30 cellular contexts compared by ENCODE assay signal in genomic region chr14:56814468-56815074, GRCh38. TPM values are rescaled to one million over a fixed set of nuclear protein-coding genes. Genes with fewer than 3 reads are reported as not detected.
DNase-seq lines count a peak whose midpoint lies in the region; ATAC-seq and TF ChIP-seq lines count a peak whose summit lies in the region.
"Had no signal": no experiment of that assay in that cellular context is flagged by ENCODE, and none has a peak within 500 bp of the region (broad histone marks: within the 10 kb centered on the region; RNA-seq: fewer than 3 reads in every experiment).

No MANE protein-coding gene starts in this region.

- H3K4me3 ChIP-seq in GM23338, result peak overlapping the region; percentile 24
- H3K4me3 ChIP-seq in ectodermal cell (ENCODE audit: insufficient read depth, low read depth, low read length), result peak overlapping the region; percentile 4
- no peak overlapping the region for H3K4me3 ChIP-seq in neuronal stem cell (ENCODE audit: low read length in 2 of 2)
- no peak overlapping the region for H3K4me3 ChIP-seq in lower leg skin (ENCODE audit: low read depth, poor library complexity, severe bottlenecking)
- no peak overlapping the region for H3K4me3 ChIP-seq in right lobe of liver
- H3K4me3 ChIP-seq: esophagus muscularis mucosa, left lung had no signal

- H2AFZ ChIP-seq in GM23338, result no peak overlapping the region
- no peak overlapping the region for H2AFZ ChIP-seq in neuronal stem cell (ENCODE audit: low read length)

- H3K27ac ChIP-seq in GM23338 (ENCODE audit: low read depth), result no peak overlapping the region
- H3K27ac ChIP-seq in ectodermal cell (ENCODE audit: insufficient read depth, low read depth, low read length, poor library complexity, severe bottlenecking), result peak overlapping the region; percentile 9
- H3K27ac ChIP-seq in neuronal stem cell (replicated peaks; ENCODE audit: low read length), result no peak overlapping the region
- no peak overlapping the region for H3K27ac ChIP-seq in right lobe of liver
- H3K27ac ChIP-seq: esophagus muscularis mucosa, foreskin keratinocyte, HL-60, left lung had no signal

- no peak overlapping the region for H3K14ac ChIP-seq in neuronal stem cell (ENCODE audit: low read length)

- H2BK120ac ChIP-seq in neuronal stem cell (ENCODE audit: low read depth, low read length), result no peak overlapping the region

- H3K36me3 ChIP-seq in GM23338 (ENCODE audit: insufficient read depth) (no peaks in the 10 kb centered on the region), ectodermal cell (ENCODE audit: control insufficient read depth, insufficient read depth, low read length) (no peaks in the 10 kb centered on the region), neuronal stem cell (replicated peaks in 1 of 2; ENCODE audit: control insufficient read depth in 2 of 2, insufficient read depth in 2 of 2, low read length in 2 of 2) (no peaks in the 10 kb centered on the region), right lobe of liver (no peaks in the 10 kb centered on the region)
- H3K36me3 ChIP-seq: BE2C, esophagus muscularis mucosa, left lung had no signal

- H3K4me1 ChIP-seq in GM23338 (ENCODE audit: insufficient read depth), result peaks cover 71% of the 10 kb centered on the region
- peaks cover 28% of the 10 kb centered on the region for H3K4me1 ChIP-seq in ectodermal cell (ENCODE audit: control insufficient read depth, insufficient read depth, low read length)
- peaks cover 0 to 18% of the 10 kb centered on the region in 2 donors for H3K4me1 ChIP-seq in neuronal stem cell (ENCODE audit: control insufficient read depth in 2 of 2, insufficient read depth in 1 of 2, low read depth in 1 of 2, low read length in 2 of 2)
- no peaks in the 10 kb centered on the region for H3K4me1 ChIP-seq in right lobe of liver
- H3K4me1 ChIP-seq: BE2C, foreskin keratinocyte, left lung had no signal

- H4K91ac ChIP-seq in neuronal stem cell (ENCODE audit: low read depth, low read length, poor library complexity), result no peak overlapping the region

- no peak overlapping the region for H4K8ac ChIP-seq in neuronal stem cell (ENCODE audit: low read depth, low read length)

- H3K79me2 ChIP-seq in GM23338 (replicated peaks; ENCODE audit: insufficient read depth), result no peaks in the 10 kb centered on the region

- no peaks in the 10 kb centered on the region for H4K20me1 ChIP-seq in GM23338 (replicated peaks; ENCODE audit: insufficient read depth)

- no peaks in the 10 kb centered on the region for H3K9me2 ChIP-seq in GM23338 (ENCODE audit: insufficient read depth)

- no peaks in the 10 kb centered on the region for H3K9me3 Mint-ChIP-seq in GM23338
- H3K9me3 Mint-ChIP-seq: activated T-cell treated with anti-CD3 and anti-CD28 coated beads, Interleukin-2, amount 50 U/mL, for 72 hours had no signal

- no peaks in the 10 kb centered on the region for H3K79me1 ChIP-seq in neuronal stem cell (ENCODE audit: low read depth, low read length)

- intact Hi-C loops in lower leg skin (cut with DNase I; ENCODE audit: low total_unique reads), result no loop called here
- intact Hi-C loops in right lobe of liver (cut with DNase I), result no loop called here

- H2AK5ac ChIP-seq in neuronal stem cell (ENCODE audit: low read depth, low read length), result peak overlapping the region; percentile 47

- H2BK12ac ChIP-seq in neuronal stem cell (ENCODE audit: low read length), result peak overlapping the region; percentile 75

- H2BK5ac ChIP-seq in neuronal stem cell (ENCODE audit: low read length), result no peak overlapping the region

- no peak overlapping the region for H3K27ac Mint-ChIP-seq in GM23338
- H3K27ac Mint-ChIP-seq: activated naive CD4-positive, alpha-beta T cell treated with anti-CD3 and anti-CD28 coated beads, Interleukin-2, amount 10 ng/mL, durations not matched to agents 7 days and 5 days; activated T-cell treated with anti-CD3 and anti-CD28 coated beads, Interleukin-2, amount 50 U/mL, for 72 hours; HFFc6; IgD-negative memory B cell had no signal

- H3K36me3 Mint-ChIP-seq in GM23338 (ENCODE audit: low read depth), result no peaks in the 10 kb centered on the region
- H3K36me3 Mint-ChIP-seq: IgD-negative memory B cell had no signal

- peaks cover 100% of the 10 kb centered on the region for H3K27me3 ChIP-seq in GM23338 (ENCODE audit: insufficient read depth)
- peaks cover 100% of the 10 kb centered on the region for H3K27me3 ChIP-seq in ectodermal cell (ENCODE audit: control insufficient read depth, insufficient read depth, low read length, poor library complexity, severe bottlenecking)
- peaks cover 12 to 100% (median 24%) of the 10 kb centered on the region in 3 experiments for H3K27me3 ChIP-seq in neuronal stem cell (ENCODE audit: control insufficient read depth in 3 of 3, insufficient read depth in 3 of 3, low read depth in 1 of 3, low read length in 3 of 3)
- peaks cover 8 to 64% of the 10 kb centered on the region in 2 donors for H3K27me3 ChIP-seq in right lobe of liver

- peak overlapping the region; percentile 60 for H3K23ac ChIP-seq in neuronal stem cell (ENCODE audit: low read depth, low read length, poor library complexity)

- TF ChIP-seq POLR2A in lower leg skin (IDR thresholded peaks at IDR 0.05) (no peak), right lobe of liver (IDR thresholded peaks at IDR 0.05) (no peak)

- no peak overlapping the region for H3K4ac ChIP-seq in neuronal stem cell (ENCODE audit: low read length)

- H3K4me1 Mint-ChIP-seq in GM23338, result peaks cover 62% of the 10 kb centered on the region

- peaks cover 20% of the 10 kb centered on the region; the same call in 1 of the 2 replicates for H3F3A ChIP-seq in GM23338 (replicated peaks; ENCODE audit: low read depth)

- no peaks in the 10 kb centered on the region for H3K9me3 ChIP-seq in ectodermal cell (ENCODE audit: control insufficient read depth, low read length)
- no peaks in the 10 kb centered on the region for H3K9me3 ChIP-seq in neuronal stem cell (replicated peaks in 1 of 2; ENCODE audit: control insufficient read depth in 2 of 2, insufficient read depth in 1 of 2, low read depth in 1 of 2, low read length in 2 of 2)
- no peaks in the 10 kb centered on the region for H3K9me3 ChIP-seq in right lobe of liver
- H3K9me3 ChIP-seq: BE2C, esophagus muscularis mucosa, left lung had no signal

- H3K4me2 ChIP-seq in GM23338 (peak overlapping the region; percentile 89), neuronal stem cell (ENCODE audit: insufficient read depth, low read length, poor library complexity, severe bottlenecking) (peak overlapping the region; percentile 67)

- H3K18ac ChIP-seq in neuronal stem cell (ENCODE audit: low read length), result peak overlapping the region; percentile 84

- peak; percentile 45 for DNase-seq in GM23338 (ENCODE audit: low spot score)
- DNase-seq in NCI-H524 (lab: John Stamatoyannopoulos, UW), result peak; percentile 93 to 96
- DNase-seq in neuronal stem cell (ENCODE audit: low spot score), result no peak
- DNase-seq in lower leg skin (ENCODE audit: low spot score in 2 of 2), result no peak
- no peak for DNase-seq in right lobe of liver
- DNase-seq: ACHN; activated naive CD4-positive, alpha-beta T cell treated with anti-CD3 and anti-CD28 coated beads, Interleukin-2, amount 10 ng/mL, durations not matched to agents 7 days and 5 days; activated T-cell treated with anti-CD3 and anti-CD28 coated beads, Interleukin-2, amount 50 U/mL, for 72 hours; amniotic stem cell; BE2C; CD8-positive, alpha-beta memory T cell; DMS153; foreskin keratinocyte; HFFc6; left lung; NCI-H1694; occipital lobe; SHP77 treated with DMSO at 0.1 percent for 48 hours; SW 1271; T-helper 9 cell; trophoblast cell had no signal

- no peak overlapping the region for H2BK15ac ChIP-seq in neuronal stem cell (ENCODE audit: low read length)

- WGBS in ectodermal cell, 2 experiments, result 2 to 3% methylated on average over 7 to 8 of the region's 8 CpGs
- WGBS in neuronal stem cell (ENCODE audit: extremely low coverage in 2 of 2, insufficient read length in 2 of 2, insufficient replicate concordance in 1 of 2), 2 donors, result no CpG with 5 or more reads among the region's 8 CpGs
- 8 to 15% methylated on average over 8 of the region's 8 CpGs for WGBS in lower leg skin, 2 donors
- WGBS in right lobe of liver (ENCODE audit: insufficient coverage, low coverage, low lambda C conversion rate, missing lambda C conversion rate), result 5% methylated on average over 8 of the region's 8 CpGs

- ATAC-seq in GM23338 (no peak), esophagus mucosa (no peak), right lobe of liver (no peak), HG02623 (IDR thresholded peaks at IDR 0.05; ENCODE audit: unreplicated experiment) (no peak)
- ATAC-seq: activated T-cell treated with anti-CD3 and anti-CD28 coated beads, Interleukin-2, amount 50 U/mL, for 72 hours; foreskin keratinocyte; left lung; Panc1 had no signal

- peak overlapping the region; percentile 3 for H3K9ac ChIP-seq in neuronal stem cell (ENCODE audit: low read depth, low read length, poor library complexity)

- peak overlapping the region; percentile 48 for H3K4me3 Mint-ChIP-seq in GM23338
- H3K4me3 Mint-ChIP-seq: activated naive CD4-positive, alpha-beta T cell treated with anti-CD3 and anti-CD28 coated beads, Interleukin-2, amount 10 ng/mL, durations not matched to agents 7 days and 5 days; activated T-cell treated with anti-CD3 and anti-CD28 coated beads, Interleukin-2, amount 50 U/mL, for 72 hours; CD8-positive, alpha-beta memory T cell; HFFc6; IgD-negative memory B cell had no signal

- peaks cover 97% of the 10 kb centered on the region for H3K27me3 Mint-ChIP-seq in GM23338 (ENCODE audit: insufficient read depth, low read depth, poor library complexity)

- TF ChIP-seq CTCF in GM23338 (conservative IDR thresholded peaks at IDR 0.05; ENCODE audit: low read depth in 2 of 2) (no peak), lower leg skin (IDR thresholded peaks at IDR 0.05) (no peak), right lobe of liver (IDR thresholded peaks at IDR 0.05) (no peak)

TF ChIP-seq in GM23338, 12 proteins besides CTCF, POLR2A, EP300 and RAD21:
- TF ChIP-seq EZH2 (IDR thresholded peaks at IDR 0.05; ENCODE audit: low read depth, unreplicated experiment) (peak; percentile 73), ZNF114 (CRISPR knock-in tag; IDR thresholded peaks at IDR 0.05) (no peak)

RNA-seq across cellular contexts. Expression of gene OTX2, which starts 4.3 kb away (rescaled TPM):
- total RNA-seq in GM23338 (2014; rRNA removed; shearing (Covaris generic)), result 21.2 and 23.9 TPM in 2 replicates
- polyA plus RNA-seq in GM23338 (2016; fragmentation: Nextera tagmentation; extraction: Ambion mirVana), result 13.6 and 16.5 TPM in 2 replicates
- 356 TPM for polyA plus RNA-seq in ectodermal cell (2013, experiment 1 of 4)
- polyA plus RNA-seq in ectodermal cell (2013, experiment 2 of 4), result 485 TPM
- polyA plus RNA-seq in ectodermal cell (2013, experiment 3 of 4), result 315 TPM
- polyA plus RNA-seq in ectodermal cell (2013, experiment 4 of 4), result 387 TPM
- polyA plus RNA-seq in neuronal stem cell (2013, experiment 1 of 2), result 271 TPM
- 277 TPM for polyA plus RNA-seq in neuronal stem cell (2013, experiment 2 of 2)
- not detected for total RNA-seq in lower leg skin
- not detected for total RNA-seq in esophagus mucosa
- not detected for total RNA-seq in right lobe of liver
- total RNA-seq: activated T-cell treated with anti-CD3 and anti-CD28 coated beads, Interleukin-2, amount 50 U/mL, for 72 hours; bronchial epithelial cell; CD8-positive, alpha-beta memory T cell; esophagus muscularis mucosa; foreskin keratinocyte; HFFc6; left lung; NCI-H460; occipital lobe had no signal
- polyA plus RNA-seq: CD8-positive, alpha-beta memory T cell; foreskin keratinocyte; IgD-negative memory B cell had no signal

Comparison
In these comparisons a context has a peak if more than half of its experiments do, and no peak if none do; other contexts are left out.
1. DNase-seq: peak in GM23338 (single experiment) and NCI-H524 (2 of 2); none in neuronal stem cell (single experiment), lower leg skin (0 of 2) and right lobe of liver (0 of 3).
2. H3K4me3 ChIP-seq: peak in GM23338 (single experiment) and ectodermal cell (single experiment); none in neuronal stem cell (0 of 2), lower leg skin (single experiment) and right lobe of liver (0 of 3).
3. RNA of gene OTX2, which starts 4.3 kb away (total RNA-seq): 21.2 to 23.9 TPM in GM23338; not detected in lower leg skin, not detected in esophagus mucosa (single experiment) and not detected in right lobe of liver; every median in the first group is over 10 times any median in the second.